In the genomic region with DNA sequence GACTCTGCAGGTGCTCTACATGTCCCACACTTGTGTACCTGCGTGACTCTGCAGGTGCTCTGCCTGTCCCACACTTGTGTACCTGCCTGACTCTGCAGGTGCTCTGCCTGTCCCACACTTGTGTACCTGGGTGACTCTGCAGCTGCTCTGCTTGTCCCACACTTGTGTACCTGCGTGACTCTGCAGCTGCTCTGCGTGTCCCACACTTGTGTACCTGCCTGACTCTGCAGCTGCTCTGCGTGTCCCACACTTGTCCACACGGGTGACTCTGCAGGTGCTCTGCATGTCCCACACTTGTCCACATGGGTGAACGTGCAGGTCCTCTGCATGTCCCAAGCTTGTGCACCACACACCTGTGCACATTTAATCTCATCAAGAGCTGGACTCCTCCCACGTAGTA, we compare ENCODE assay signal across 9 cellular contexts.
"Had no signal": no experiment of that assay in that cellular context is flagged by ENCODE, and none has a peak within 500 bp of the region (broad histone marks: within the 10 kb centered on the region; RNA-seq: fewer than 3 reads in every experiment).

No MANE protein-coding gene starts in this region.

- DNase-seq: GM23248, H7, HFFc6, IMR-90 had no signal

- ATAC-seq: HCT116, HepG2, K562 had no signal

- H2AFZ ChIP-seq: GM23248 had no signal

- H3K9me3 ChIP-seq: HAP-1 had no signal

- H3K4me3 ChIP-seq: GM23248, HAP-1, K562 had no signal

- H3K36me3 ChIP-seq: HAP-1 had no signal

- H3K4me1 ChIP-seq: HAP-1 had no signal

- H3K27ac ChIP-seq: GM23248, HL-60 had no signal

- H3K9ac ChIP-seq: GM23248 had no signal
